8 cellular contexts compared by ENCODE assay signal in genomic region chr1:85276290-85277026, GRCh38. TPM values are rescaled to one million over a fixed set of nuclear protein-coding genes. Genes with fewer than 3 reads are reported as not detected.
A peak's percentile ranks its signal among the peaks of the same experiment; 100 is the strongest.
DNase-seq lines count a peak whose midpoint lies in the region; ATAC-seq and TF ChIP-seq lines count a peak whose summit lies in the region.

BCL10 (minus strand) TSS chr1:85276632; CDS start chr1:85276352, 280 bp downstream.

- H2AFZ ChIP-seq in PC-9, result peak within 1 kb of the TSS; percentile 78

- H4K20me1 ChIP-seq in PC-9 (ENCODE audit: insufficient read depth), result peaks cover 14% of the 10 kb centered on the region; the same call in 1 of the 2 replicates

- H3K36me3 ChIP-seq in PC-9 (ENCODE audit: low read depth) (peaks cover 20% of the 10 kb centered on the region), mucosa of descending colon (ENCODE audit: low read depth) (no peaks in the 10 kb centered on the region)

- peak; percentile 95 for ATAC-seq in GM21619 (IDR thresholded peaks at IDR 0.05; ENCODE audit: unreplicated experiment)
- ATAC-seq in mucosa of descending colon, result peak; percentile 88

- intact Hi-C loops in PC-9 (cut with micrococcal nuclease; ENCODE audit: unreplicated experiment) (loop anchor here (1.0 kb wide), 2 partner anchors 22 to 331 kb away; no protein-coding TSS in a partner anchor), mucosa of descending colon (cut with DNase I, micrococcal nuclease) (no loop called here)

- H3F3A ChIP-seq in PC-9 (ENCODE audit: insufficient read depth, low read depth), result peaks cover 48% of the 10 kb centered on the region

- H3K79me2 ChIP-seq in PC-9 (ENCODE audit: low read depth), result peaks cover 55% of the 10 kb centered on the region

- no peaks in the 10 kb centered on the region for H3K9me2 ChIP-seq in PC-9 (ENCODE audit: insufficient read depth)

- TF ChIP-seq CTCF in PC-9 (conservative IDR thresholded peaks at IDR 0.05) (no peak), mucosa of descending colon (IDR thresholded peaks at IDR 0.05) (no peak)

- no peaks in the 10 kb centered on the region for H3K27me3 ChIP-seq in PC-9 (ENCODE audit: insufficient read depth, low read depth)

- peak within 1 kb of the TSS; percentile 90 for H3K4me2 ChIP-seq in PC-9

- H3K4me3 ChIP-seq in Jurkat, Clone E6-1 (ENCODE audit: low read length), result peak within 1 kb of the TSS; percentile 97
- peak within 1 kb of the TSS; percentile 92 for H3K4me3 ChIP-seq in PC-9
- H3K4me3 ChIP-seq in mucosa of descending colon, result peak within 1 kb of the TSS; percentile 90

- H3K27ac ChIP-seq in PC-9 (peak within 1 kb of the TSS; percentile 86), epithelial cell of prostate (peak within 1 kb of the TSS; percentile 96)

- CTCF ChIA-PET in PC-9 (lab: Charles Lee), result interaction anchor here (0.6 to 0.8 kb wide), 5 partner anchors 17 to 1428 kb away, joined by 3 to 7 read pairs (median 5); partner anchors contain the start of gene ODF2L

- no TSS peak for BruUV-seq in PC-9 (replicated peaks; lab: Mats Ljungman, UMichigan)

- peak; percentile 99 for DNase-seq in DMS153 (lab: John Stamatoyannopoulos, UW)
- peak; percentile 96 for DNase-seq in Jurkat, Clone E6-1 (ENCODE audit: low read depth, low spot score)
- peak; percentile 98 to 99 for DNase-seq in PC-9
- peak; percentile 99 for DNase-seq in activated T-cell treated with anti-CD3 and anti-CD28 coated beads, Interleukin-2, amount 50 U/mL, for 1 hour
- peak; percentile 99 for DNase-seq in epithelial cell of prostate (ENCODE audit: low read depth, low spot score)
- peak; percentile 99 to 100 (median 99) for DNase-seq in mucosa of descending colon
- peak; percentile 97 for DNase-seq in stimulated activated CD8-positive, alpha-beta memory T cell treated with anti-CD3 and anti-CD28 coated beads, Interleukin-4, amount 100 ng/mL, for 24 hours (ENCODE audit: low read depth)

- H3K4me1 ChIP-seq in PC-9 (replicated peaks; ENCODE audit: insufficient read depth) (peaks cover 54% of the 10 kb centered on the region), mucosa of descending colon (ENCODE audit: low read depth) (peaks cover 59% of the 10 kb centered on the region)

- H3K9me3 ChIP-seq in PC-9 (ENCODE audit: insufficient read depth, low read depth) (peaks cover 4% of the 10 kb centered on the region), mucosa of descending colon (no peaks in the 10 kb centered on the region)

- POLR2A ChIA-PET in PC-9 (lab: Charles Lee; ENCODE audit: unreplicated experiment), result interaction anchor here (0.5 to 1.3 kb wide), 15 partner anchors 14 to 642 kb away, joined by 3 to 11 read pairs (median 4); partner anchors contain the start of genes DDAH1 and ZNHIT6

RNA-seq across cellular contexts. Expression of gene BCL10, which starts in this region (rescaled TPM):
- 14.5 TPM for polyA plus RNA-seq in Jurkat, Clone E6-1 (2012; ENCODE audit: insufficient read depth, insufficient read length)
- total RNA-seq in PC-9 (2021) (30.4 and 32.0 TPM in 2 replicates), mucosa of descending colon (100 to 1,000 TPM in 2 of 3 donors, 10 to 100 TPM in 1; 63.5 to 128 (median 121) TPM)

Comparison
In these comparisons a context has a peak if more than half of its experiments do, and no peak if none do; other contexts are left out.
1. Peak in every context shown above with its lines: DNase-seq, ATAC-seq, H3K4me3 ChIP-seq and H3K27ac ChIP-seq.